22 cellular contexts compared by ENCODE assay signal in genomic region chr4:177008071-177008835, GRCh38.
DNase-seq lines count a peak whose midpoint lies in the region; ATAC-seq, FAIRE-seq and TF ChIP-seq lines count a peak whose summit lies in the region.
"Had no signal": no experiment of that assay in that cellular context is flagged by ENCODE, and none has a peak within 500 bp of the region (broad histone marks: within the 10 kb centered on the region; RNA-seq: fewer than 3 reads in every experiment).

No MANE protein-coding gene starts in this region.

- H4K20me1 ChIP-seq in endothelial cell of umbilical vein (replicated peaks; ENCODE audit: control insufficient read depth, extremely low read depth, insufficient read depth, low read length) = no peaks in the 10 kb centered on the region

- H3K27ac Mint-ChIP-seq in endothelial cell (ENCODE audit: unreplicated experiment) = no peak overlapping the region
- H3K27ac Mint-ChIP-seq: activated B cell treated with CpG ODN at 0.5 μM for 24 hours; activated T-helper 2 cell treated with anti-CD3 and anti-CD28 coated beads, Interferon-gamma antibody, Interleukin-2, Interleukin-4, amounts not matched to agents 10 μg/mL and 5 μg/mL and 100 μg/mL, durations not matched to agents 14 hours and 24 hours and 36 hours had no signal

- no peaks in the 10 kb centered on the region for H3K36me3 Mint-ChIP-seq in endothelial cell (ENCODE audit: low read depth, unreplicated experiment)

- H3K9me3 Mint-ChIP-seq in endothelial cell (ENCODE audit: unreplicated experiment) = no peaks in the 10 kb centered on the region

- no peaks in the 10 kb centered on the region for H3K4me1 Mint-ChIP-seq in endothelial cell (ENCODE audit: unreplicated experiment)
- H3K4me1 Mint-ChIP-seq: activated B cell treated with CpG ODN at 0.5 μM for 24 hours, neural crest cell had no signal

- peak; percentile 73 for DNase-seq in EL
- DNase-seq in RPMI7951 (ENCODE audit: low read depth) = peak; percentile 88
- DNase-seq in endothelial cell of umbilical vein (ENCODE audit: low read depth, low spot score) = no peak
- DNase-seq in left lung = no peak
- no peak for DNase-seq in endothelial cell (ENCODE audit: low spot score)
- DNase-seq in thyroid gland = no peak
- DNase-seq: activated B cell treated with CpG ODN at 0.5 μM for 24 hours, amygdala, colonic mucosa, GDM1, islet precursor cell, midbrain, MM.1S, NCI-H2029 treated with DMSO at 0.1 percent for 48 hours, NCI-H774, retina had no signal

- no peaks in the 10 kb centered on the region for H3K79me2 ChIP-seq in endothelial cell of umbilical vein (ENCODE audit: control insufficient read depth, insufficient read depth, low read length)

- dilution Hi-C loops in endothelial cell of umbilical vein (cut with MboI; ENCODE audit: extremely low pct_ligation_motif_present, low sequenced_read_pairs) = no loop called here

- H3K4me3 ChIP-seq in endothelial cell of umbilical vein (replicated peaks in 1 of 3; ENCODE audit: insufficient read depth in 1 of 3, low read depth in 1 of 3, low read length in 3 of 3) = no peak overlapping the region
- no peak overlapping the region for H3K4me3 ChIP-seq in left lung
- H3K4me3 ChIP-seq in thyroid gland (replicated peaks in 1 of 3) = no peak overlapping the region
- H3K4me3 ChIP-seq: colonic mucosa had no signal

- H3K4me1 ChIP-seq in endothelial cell of umbilical vein (ENCODE audit: control insufficient read depth, extremely low read depth, insufficient read depth, low read length) (peaks cover 11% of the 10 kb centered on the region), left lung (no peaks in the 10 kb centered on the region), thyroid gland (no peaks in the 10 kb centered on the region)
- H3K4me1 ChIP-seq: colonic mucosa had no signal

- POLR2A ChIA-PET in endothelial cell of umbilical vein (lab: Charles Lee) = no interaction called here

- no peaks in the 10 kb centered on the region for H3K9me3 ChIP-seq in endothelial cell of umbilical vein (replicated peaks; ENCODE audit: control insufficient read depth, insufficient read depth, low read length)
- peaks cover 0 to 6% of the 10 kb centered on the region in 2 donors for H3K9me3 ChIP-seq in left lung
- H3K9me3 ChIP-seq in thyroid gland = no peaks in the 10 kb centered on the region
- H3K9me3 ChIP-seq: colonic mucosa had no signal

- H2AFZ ChIP-seq in endothelial cell of umbilical vein (ENCODE audit: low read depth, low read length) = no peak overlapping the region

- no peak for TF ChIP-seq POLR2A in endothelial cell of umbilical vein (IDR thresholded peaks at IDR 0.05; ENCODE audit: low read depth, low read length)
- TF ChIP-seq POLR2A in thyroid gland (IDR thresholded peaks at IDR 0.05) = no peak

- CTCF ChIA-PET in endothelial cell of umbilical vein (lab: Charles Lee) = interaction anchor here (1.1 kb wide), 1 partner anchor 39 kb away, joined by 5 read pairs; no protein-coding TSS in a partner anchor

- no peak for TF ChIP-seq CTCF in endothelial cell of umbilical vein (IDR thresholded peaks at IDR 0.05; ENCODE audit: extremely low read depth in 1 of 2, insufficient read depth in 1 of 2, low read depth in 1 of 2, low read length in 2 of 2)
- no peak for TF ChIP-seq CTCF in left lung (IDR thresholded peaks at IDR 0.05)
- TF ChIP-seq CTCF in endothelial cell (IDR thresholded peaks at IDR 0.05; ENCODE audit: unreplicated experiment) = no peak
- no peak for TF ChIP-seq CTCF in thyroid gland (IDR thresholded peaks at IDR 0.05)

- 89 to 94% methylated on average over 1 of the region's 1 CpG for WGBS in thyroid gland, 2 donors

- no peaks in the 10 kb centered on the region for H3K36me3 ChIP-seq in endothelial cell of umbilical vein (ENCODE audit: control insufficient read depth in 2 of 2, extremely low read depth in 1 of 2, insufficient read depth in 2 of 2, low read length in 2 of 2)
- H3K36me3 ChIP-seq in left lung = no peaks in the 10 kb centered on the region
- H3K36me3 ChIP-seq in thyroid gland = no peaks in the 10 kb centered on the region
- H3K36me3 ChIP-seq: colonic mucosa had no signal

- intact Hi-C loops in endothelial cell of umbilical vein (cut with micrococcal nuclease) (no loop called here), left lung (cut with DNase I) (no loop called here), thyroid gland (cut with DNase I) (no loop called here)

- no peaks in the 10 kb centered on the region for H3K9me1 ChIP-seq in endothelial cell of umbilical vein (replicated peaks; ENCODE audit: control insufficient read depth, extremely low read depth, insufficient read depth, low read length)

- ATAC-seq in left lung (peak; percentile 37), HG03045 (IDR thresholded peaks at IDR 0.05; ENCODE audit: unreplicated experiment) (no peak), GM19023 (IDR thresholded peaks at IDR 0.05; ENCODE audit: unreplicated experiment) (no peak)
- ATAC-seq: Panc1 had no signal

- H3K9ac ChIP-seq in endothelial cell of umbilical vein (replicated peaks; ENCODE audit: extremely low read depth, insufficient read depth, low read length) = no peak overlapping the region

- BruUV-seq in endothelial cell of umbilical vein (replicated peaks; lab: Mats Ljungman, UMichigan) = no TSS peak

- no peaks in the 10 kb centered on the region for H3K27me3 Mint-ChIP-seq in endothelial cell (ENCODE audit: unreplicated experiment)
- H3K27me3 Mint-ChIP-seq: activated B cell treated with CpG ODN at 0.5 μM for 24 hours had no signal

- H3K4me2 ChIP-seq in endothelial cell of umbilical vein (ENCODE audit: insufficient read depth, low read length) = no peak overlapping the region

- H3K27me3 ChIP-seq in endothelial cell of umbilical vein (ENCODE audit: control insufficient read depth in 2 of 2, insufficient read depth in 2 of 2, low read length in 2 of 2) (no peaks in the 10 kb centered on the region), left lung (no peaks in the 10 kb centered on the region), thyroid gland (no peaks in the 10 kb centered on the region)
- H3K27me3 ChIP-seq: colonic mucosa had no signal

- no peak overlapping the region for H3K4me3 Mint-ChIP-seq in endothelial cell (ENCODE audit: unreplicated experiment)
- H3K4me3 Mint-ChIP-seq: activated B cell treated with CpG ODN at 0.5 μM for 24 hours, neural crest cell had no signal

- no peak for FAIRE-seq in endothelial cell of umbilical vein (lab: Jason Lieb, UNC)
- FAIRE-seq: H1 had no signal

- H3K27ac ChIP-seq in endothelial cell of umbilical vein (ENCODE audit: insufficient read depth, low read depth, low read length) (no peak overlapping the region), left lung (no peak overlapping the region), thyroid gland (no peak overlapping the region)
- H3K27ac ChIP-seq: colonic mucosa had no signal

TF ChIP-seq in endothelial cell of umbilical vein, 7 proteins besides CTCF, POLR2A, EP300 and RAD21:
- TF ChIP-seq GATA2 (IDR thresholded peaks at IDR 0.05; ENCODE audit: insufficient read depth, insufficient read length, low read depth, low read length) = no peak
- TF ChIP-seq FOS (IDR thresholded peaks at IDR 0.05; ENCODE audit: borderline replicate concordance, insufficient read depth, low read length) = peak; percentile 69
- TF ChIP-seq EZH2 (IDR thresholded peaks at IDR 0.05; ENCODE audit: borderline replicate concordance, low read depth, low read length, severe bottlenecking) = no peak

Comparison
In these comparisons a context has a peak if more than half of its experiments do, and no peak if none do; other contexts are left out.
1. DNase-seq: peak in EL (single experiment) and RPMI7951 (single experiment); none in endothelial cell of umbilical vein (single experiment), left lung (0 of 2), endothelial cell (single experiment) and thyroid gland (0 of 2).